15 cellular contexts compared by ENCODE assay signal in genomic region chr17:80769936-80770625, GRCh38.
"Had no signal": no experiment of that assay in that cellular context is flagged by ENCODE, and none has a peak within 500 bp of the region (broad histone marks: within the 10 kb centered on the region; RNA-seq: fewer than 3 reads in every experiment).

No MANE protein-coding gene starts in this region.

- H3K4me2 ChIP-seq: neural progenitor cell had no signal

- H3K9me3 ChIP-seq: adrenal gland, gastrocnemius medialis, heart right ventricle, tibial nerve had no signal

- DNase-seq: activated B cell treated with CpG ODN at 0.5 μM for 24 hours; activated CD4-positive, alpha-beta T cell treated with anti-CD3 and anti-CD28 coated beads, Interleukin-2, amount 50 U/mL, for 1 hour; dermis blood vessel endothelial cell; effector memory CD8-positive, alpha-beta T cell; gastrocnemius medialis; heart right ventricle; midbrain; stimulated activated CD4-positive, alpha-beta T cell treated with anti-CD3 and anti-CD28 coated beads, Interleukin-2, amount 100 ng/mL, for 48 hours; stimulated activated naive B cell treated with anti-CD40 and anti-IgM and Interleukin-4, amounts not matched to agents 10 μg/mL and 1 μg/mL and 100 μg/mL, for 72 hours; T-helper 17 cell had no signal

- H3K4me3 ChIP-seq: adrenal gland, gastrocnemius medialis, heart right ventricle, lung, neural progenitor cell, tibial nerve had no signal

- ATAC-seq: activated T-helper 17 cell treated with anti-CD3 and anti-CD28 coated beads, Interleukin-2, amount 50 U/mL, for 72 hours; effector memory CD8-positive, alpha-beta T cell; gastrocnemius medialis; heart right ventricle; stimulated activated naive B cell treated with anti-CD40 and anti-IgM and Interleukin-4, amounts not matched to agents 10 μg/mL and 1 μg/mL and 100 μg/mL, for 72 hours; T-helper 17 cell had no signal

- H3K36me3 ChIP-seq: adrenal gland, gastrocnemius medialis, neural progenitor cell had no signal

- H3K36me3 Mint-ChIP-seq: neural progenitor cell had no signal

- H3K9ac ChIP-seq: neural progenitor cell had no signal

- H3K27me3 ChIP-seq: adrenal gland, gastrocnemius medialis, heart right ventricle, neural progenitor cell, tibial nerve had no signal

- H3K27me3 Mint-ChIP-seq: activated B cell treated with CpG ODN at 0.5 μM for 24 hours; activated T-helper 17 cell treated with anti-CD3 and anti-CD28 coated beads, Interleukin-2, amount 50 U/mL, for 72 hours; effector memory CD8-positive, alpha-beta T cell; stimulated activated naive B cell treated with anti-CD40 and anti-IgM and Interleukin-4, amounts not matched to agents 10 μg/mL and 1 μg/mL and 100 μg/mL, for 72 hours; T-helper 17 cell had no signal

- H3K9me3 Mint-ChIP-seq: activated B cell treated with CpG ODN at 0.5 μM for 24 hours; activated T-helper 17 cell treated with anti-CD3 and anti-CD28 coated beads, Interleukin-2, amount 50 U/mL, for 72 hours; effector memory CD8-positive, alpha-beta T cell; neural progenitor cell; stimulated activated naive B cell treated with anti-CD40 and anti-IgM and Interleukin-4, amounts not matched to agents 10 μg/mL and 1 μg/mL and 100 μg/mL, for 72 hours had no signal

- H2AFZ ChIP-seq: neural progenitor cell had no signal

- H3K4me3 Mint-ChIP-seq: activated B cell treated with CpG ODN at 0.5 μM for 24 hours; activated T-helper 17 cell treated with anti-CD3 and anti-CD28 coated beads, Interleukin-2, amount 50 U/mL, for 72 hours; effector memory CD8-positive, alpha-beta T cell; neural progenitor cell; stimulated activated naive B cell treated with anti-CD40 and anti-IgM and Interleukin-4, amounts not matched to agents 10 μg/mL and 1 μg/mL and 100 μg/mL, for 72 hours; T-helper 17 cell had no signal

- H3K4me1 ChIP-seq: adrenal gland had no signal

- H3K27ac ChIP-seq: adrenal gland, heart right ventricle, neural progenitor cell, tibial nerve had no signal

- H3K27ac Mint-ChIP-seq: activated B cell treated with CpG ODN at 0.5 μM for 24 hours; neural progenitor cell; stimulated activated naive B cell treated with anti-CD40 and anti-IgM and Interleukin-4, amounts not matched to agents 10 μg/mL and 1 μg/mL and 100 μg/mL, for 72 hours; T-helper 17 cell had no signal
